Comparison of ENCODE assay signal across 27 cellular contexts in genomic region chr1:186002426-186002825, GRCh38.
"Had no signal": no experiment of that assay in that cellular context is flagged by ENCODE, and none has a peak within 500 bp of the region (broad histone marks: within the 10 kb centered on the region; RNA-seq: fewer than 3 reads in every experiment).

No MANE protein-coding gene starts in this region.

- H3K9me3 Mint-ChIP-seq: activated CD4-positive, alpha-beta memory T cell treated with anti-CD3 and anti-CD28 coated beads, Interleukin-2, amount 10 ng/mL, durations not matched to agents 7 days and 5 days; activated CD4-positive, alpha-beta T cell treated with anti-CD3 and anti-CD28 coated beads, Interleukin-2, amount 10 ng/mL, durations not matched to agents 24 days and 14 days; activated naive CD4-positive, alpha-beta T cell treated with anti-CD3 and anti-CD28 coated beads, Interleukin-2, amount 10 ng/mL, durations not matched to agents 7 days and 5 days; activated naive CD8-positive, alpha-beta T cell treated with anti-CD3 and anti-CD28 coated beads, Interleukin-2, amount 10 ng/mL, durations not matched to agents 7 days and 5 days; activated T-cell treated with anti-CD3 and anti-CD28 coated beads, Interleukin-2, amount 50 U/mL, for 24 hours; dendritic cell treated with granulocyte-macrophage colony-stimulating factor and Interleukin-4, amounts not matched to agents 40 ng/mL and 50 ng/mL, for 4 days; mesothelial cell of epicardium had no signal

- H3K36me3 Mint-ChIP-seq: activated naive CD4-positive, alpha-beta T cell treated with anti-CD3 and anti-CD28 coated beads, Interleukin-2, amount 10 ng/mL, durations not matched to agents 7 days and 5 days; activated naive CD8-positive, alpha-beta T cell treated with anti-CD3 and anti-CD28 coated beads, Interleukin-2, amount 10 ng/mL, durations not matched to agents 7 days and 5 days; naive B cell had no signal

- H3K9me3 ChIP-seq: esophagus muscularis mucosa, pancreas, prostate gland, suprapubic skin, tibial nerve had no signal

- ATAC-seq: pancreas, SK-N-SH treated with all-trans-retinoic acid at 6 μM for 48 hours had no signal

- DNase-seq: activated CD4-positive, alpha-beta memory T cell treated with anti-CD3 and anti-CD28 coated beads, Interleukin-2, amount 10 ng/mL, durations not matched to agents 7 days and 5 days; activated CD4-positive, alpha-beta T cell treated with anti-CD3 and anti-CD28 coated beads, Interleukin-2, amount 10 ng/mL, durations not matched to agents 24 days and 14 days; activated CD4-positive, CD25-positive, alpha-beta regulatory T cell treated with anti-CD3 and anti-CD28 coated beads, Interleukin-2, amount 50 U/mL, for 72 hours; activated CD8-positive, alpha-beta memory T cell treated with anti-CD3 and anti-CD28 coated beads, Interleukin-2, amount 50 U/mL, for 48 hours; activated gamma-delta T cell; activated naive CD4-positive, alpha-beta T cell treated with anti-CD3 and anti-CD28 coated beads, Interleukin-2, amount 10 ng/mL, durations not matched to agents 7 days and 5 days; activated naive CD8-positive, alpha-beta T cell treated with anti-CD3 and anti-CD28 coated beads, Interleukin-2, amount 10 ng/mL, durations not matched to agents 7 days and 5 days; activated T-cell treated with anti-CD3 and anti-CD28 coated beads, Interleukin-2, amount 50 U/mL, for 24 hours; cerebellar nuclear complex; effector CD4-positive, alpha-beta T cell; islet precursor cell; left cardiac atrium; naive B cell; pancreas; retina; stimulated activated CD4-positive, alpha-beta T cell treated with anti-CD3 and anti-CD28 coated beads, Interleukin-15, amount 100 ng/mL, for 24 hours; stimulated activated CD4-positive, alpha-beta T cell treated with anti-CD3 and anti-CD28 coated beads, Interleukin-2, amount 100 ng/mL, for 24 hours; stimulated activated naive CD4-positive, alpha-beta T cell; T-helper 2 cell had no signal

- H3K27ac ChIP-seq: cardiac muscle cell, esophagus muscularis mucosa, pancreas, prostate gland, suprapubic skin, tibial nerve had no signal

- H3K4me3 Mint-ChIP-seq: activated CD4-positive, alpha-beta memory T cell treated with anti-CD3 and anti-CD28 coated beads, Interleukin-2, amount 10 ng/mL, durations not matched to agents 7 days and 5 days; activated CD4-positive, alpha-beta T cell treated with anti-CD3 and anti-CD28 coated beads, Interleukin-2, amount 10 ng/mL, durations not matched to agents 24 days and 14 days; activated naive CD4-positive, alpha-beta T cell treated with anti-CD3 and anti-CD28 coated beads, Interleukin-2, amount 10 ng/mL, durations not matched to agents 7 days and 5 days; activated naive CD8-positive, alpha-beta T cell treated with anti-CD3 and anti-CD28 coated beads, Interleukin-2, amount 10 ng/mL, durations not matched to agents 7 days and 5 days; activated T-cell treated with anti-CD3 and anti-CD28 coated beads, Interleukin-2, amount 50 U/mL, for 24 hours; dendritic cell treated with granulocyte-macrophage colony-stimulating factor and Interleukin-4, amounts not matched to agents 40 ng/mL and 50 ng/mL, for 4 days; mesothelial cell of epicardium; naive B cell had no signal

- H3K36me3 ChIP-seq: pancreas, prostate gland, suprapubic skin, tibial nerve had no signal

- H3K4me1 ChIP-seq: pancreas, prostate gland, suprapubic skin, tibial nerve had no signal

- H3K27me3 Mint-ChIP-seq: activated CD4-positive, alpha-beta memory T cell treated with anti-CD3 and anti-CD28 coated beads, Interleukin-2, amount 10 ng/mL, durations not matched to agents 7 days and 5 days; activated naive CD4-positive, alpha-beta T cell treated with anti-CD3 and anti-CD28 coated beads, Interleukin-2, amount 10 ng/mL, durations not matched to agents 7 days and 5 days; activated naive CD8-positive, alpha-beta T cell treated with anti-CD3 and anti-CD28 coated beads, Interleukin-2, amount 10 ng/mL, durations not matched to agents 7 days and 5 days; activated T-cell treated with anti-CD3 and anti-CD28 coated beads, Interleukin-2, amount 50 U/mL, for 24 hours; dendritic cell treated with granulocyte-macrophage colony-stimulating factor and Interleukin-4, amounts not matched to agents 40 ng/mL and 50 ng/mL, for 4 days had no signal

- H3K4me1 Mint-ChIP-seq: activated CD4-positive, alpha-beta memory T cell treated with anti-CD3 and anti-CD28 coated beads, Interleukin-2, amount 10 ng/mL, durations not matched to agents 7 days and 5 days; activated CD4-positive, alpha-beta T cell treated with anti-CD3 and anti-CD28 coated beads, Interleukin-2, amount 10 ng/mL, durations not matched to agents 24 days and 14 days; activated naive CD4-positive, alpha-beta T cell treated with anti-CD3 and anti-CD28 coated beads, Interleukin-2, amount 10 ng/mL, durations not matched to agents 7 days and 5 days; activated naive CD8-positive, alpha-beta T cell treated with anti-CD3 and anti-CD28 coated beads, Interleukin-2, amount 10 ng/mL, durations not matched to agents 7 days and 5 days; mesothelial cell of epicardium; naive B cell had no signal

- H3K27ac Mint-ChIP-seq: activated CD4-positive, alpha-beta memory T cell treated with anti-CD3 and anti-CD28 coated beads, Interleukin-2, amount 10 ng/mL, durations not matched to agents 7 days and 5 days; activated CD4-positive, alpha-beta T cell treated with anti-CD3 and anti-CD28 coated beads, Interleukin-2, amount 10 ng/mL, durations not matched to agents 24 days and 14 days; activated naive CD4-positive, alpha-beta T cell treated with anti-CD3 and anti-CD28 coated beads, Interleukin-2, amount 10 ng/mL, durations not matched to agents 7 days and 5 days; activated naive CD8-positive, alpha-beta T cell treated with anti-CD3 and anti-CD28 coated beads, Interleukin-2, amount 10 ng/mL, durations not matched to agents 7 days and 5 days; activated T-cell treated with anti-CD3 and anti-CD28 coated beads, Interleukin-2, amount 50 U/mL, for 24 hours; dendritic cell treated with granulocyte-macrophage colony-stimulating factor and Interleukin-4, amounts not matched to agents 40 ng/mL and 50 ng/mL, for 4 days; mesothelial cell of epicardium; naive B cell had no signal

- H3K4me3 ChIP-seq: cardiac muscle cell, esophagus muscularis mucosa, pancreas, prostate gland, suprapubic skin, tibial nerve had no signal

- H3K27me3 ChIP-seq: cardiac muscle cell, esophagus muscularis mucosa, pancreas, suprapubic skin, tibial nerve had no signal
